34 cellular contexts compared by ENCODE assay signal in genomic region chr6:21121737-21122136, GRCh38.
"Had no signal": no experiment of that assay in that cellular context is flagged by ENCODE, and none has a peak within 500 bp of the region (broad histone marks: within the 10 kb centered on the region; RNA-seq: fewer than 3 reads in every experiment).

No MANE protein-coding gene starts in this region.

- H3K27ac ChIP-seq: PC-9, RWPE1, SJCRH30, SK-N-MC had no signal

- DNase-seq: Kasumi-1, MM.1S, MV-4-11, NCI-H1092, NCI-H1105 treated with DMSO at 0.1 percent for 48 hours, NCI-H1417, NCI-H1436, NCI-H146, NCI-H1694, NCI-H187, NCI-H1930, NCI-H2029 treated with DMSO at 0.1 percent for 48 hours, NCI-H2081 treated with DMSO at 0.1 percent for 48 hours, NCI-H2107, NCI-H2171, NCI-H226, NCI-H446 treated with DMSO at 0.1 percent for 48 hours, NCI-H510A, NCI-H524, NCI-H526, NCI-H69, NCI-H748 treated with DMSO at 0.1 percent for 48 hours, NCI-H82, PC-9, SHP77, SIG-M5, SJCRH30, T-cell had no signal

- H3K27me3 ChIP-seq: SJCRH30 had no signal

- H3K4me2 ChIP-seq: PC-9 had no signal

- H3K9me3 ChIP-seq: SJCRH30 had no signal

- H2AFZ ChIP-seq: PC-9 had no signal

- H3K36me3 ChIP-seq: SJCRH30 had no signal

- FAIRE-seq: RCC 7860 had no signal

- ATAC-seq: Panc1, Right ventricle myocardium inferior, SK-N-SH treated with all-trans-retinoic acid at 6 μM for 48 hours, T-cell had no signal

- H3K4me1 ChIP-seq: SJCRH30 had no signal

- H3K4me3 ChIP-seq: PC-9, SJCRH30, SK-N-MC had no signal
